In the genomic region with DNA sequence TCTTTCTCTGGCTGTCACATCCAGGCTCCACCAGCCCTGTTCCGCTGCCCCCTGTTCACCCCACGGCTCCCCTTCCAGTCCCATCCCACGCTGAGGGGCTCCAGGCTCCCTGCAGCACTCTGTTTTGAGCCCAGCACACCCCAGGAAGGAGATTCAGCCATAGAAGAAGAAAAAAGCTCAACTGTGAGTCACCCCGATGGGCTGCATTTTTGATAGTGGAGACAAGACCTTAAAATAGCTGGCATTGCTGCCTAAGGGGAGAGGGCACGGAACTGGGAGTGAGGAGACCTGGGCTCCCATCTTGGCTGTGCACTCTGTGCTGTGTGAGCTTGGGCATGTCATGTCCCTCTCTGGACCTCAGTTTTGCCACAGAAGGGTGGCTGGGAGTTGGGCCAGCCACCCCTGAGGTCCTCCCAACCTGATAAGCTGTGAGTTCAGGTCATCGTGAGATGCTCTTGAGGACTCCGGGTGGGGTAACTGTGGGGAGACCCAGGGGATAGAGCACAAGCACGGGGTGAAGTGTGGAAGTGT, we compare ENCODE assay signal across 1 cellular context.
TF ChIP-seq lines count a peak whose summit lies in the region.

No MANE protein-coding gene starts in this region.

TF ChIP-seq in SK-N-SH treated with all-trans-retinoic acid at 6 μM for 48 hours, 23 proteins besides CTCF, POLR2A, EP300 and RAD21 (continued from another document):
- TF ChIP-seq, protein P1, sequence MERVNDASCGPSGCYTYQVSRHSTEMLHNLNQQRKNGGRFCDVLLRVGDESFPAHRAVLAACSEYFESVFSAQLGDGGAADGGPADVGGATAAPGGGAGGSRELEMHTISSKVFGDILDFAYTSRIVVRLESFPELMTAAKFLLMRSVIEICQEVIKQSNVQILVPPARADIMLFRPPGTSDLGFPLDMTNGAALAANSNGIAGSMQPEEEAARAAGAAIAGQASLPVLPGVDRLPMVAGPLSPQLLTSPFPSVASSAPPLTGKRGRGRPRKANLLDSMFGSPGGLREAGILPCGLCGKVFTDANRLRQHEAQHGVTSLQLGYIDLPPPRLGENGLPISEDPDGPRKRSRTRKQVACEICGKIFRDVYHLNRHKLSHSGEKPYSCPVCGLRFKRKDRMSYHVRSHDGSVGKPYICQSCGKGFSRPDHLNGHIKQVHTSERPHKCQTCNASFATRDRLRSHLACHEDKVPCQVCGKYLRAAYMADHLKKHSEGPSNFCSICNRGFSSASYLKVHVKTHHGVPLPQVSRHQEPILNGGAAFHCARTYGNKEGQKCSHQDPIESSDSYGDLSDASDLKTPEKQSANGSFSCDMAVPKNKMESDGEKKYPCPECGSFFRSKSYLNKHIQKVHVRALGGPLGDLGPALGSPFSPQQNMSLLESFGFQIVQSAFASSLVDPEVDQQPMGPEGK (CRISPR knock-in tag; IDR thresholded peaks at IDR 0.05; ENCODE audit: borderline replicate concordance) = no peak
- TF ChIP-seq ARNTL (CRISPR knock-in tag; IDR thresholded peaks at IDR 0.05; ENCODE audit: borderline replicate concordance, low read depth) (no peak), ZC3H10 (CRISPR knock-in tag; IDR thresholded peaks at IDR 0.05) (no peak)
- TF ChIP-seq, protein P2, sequence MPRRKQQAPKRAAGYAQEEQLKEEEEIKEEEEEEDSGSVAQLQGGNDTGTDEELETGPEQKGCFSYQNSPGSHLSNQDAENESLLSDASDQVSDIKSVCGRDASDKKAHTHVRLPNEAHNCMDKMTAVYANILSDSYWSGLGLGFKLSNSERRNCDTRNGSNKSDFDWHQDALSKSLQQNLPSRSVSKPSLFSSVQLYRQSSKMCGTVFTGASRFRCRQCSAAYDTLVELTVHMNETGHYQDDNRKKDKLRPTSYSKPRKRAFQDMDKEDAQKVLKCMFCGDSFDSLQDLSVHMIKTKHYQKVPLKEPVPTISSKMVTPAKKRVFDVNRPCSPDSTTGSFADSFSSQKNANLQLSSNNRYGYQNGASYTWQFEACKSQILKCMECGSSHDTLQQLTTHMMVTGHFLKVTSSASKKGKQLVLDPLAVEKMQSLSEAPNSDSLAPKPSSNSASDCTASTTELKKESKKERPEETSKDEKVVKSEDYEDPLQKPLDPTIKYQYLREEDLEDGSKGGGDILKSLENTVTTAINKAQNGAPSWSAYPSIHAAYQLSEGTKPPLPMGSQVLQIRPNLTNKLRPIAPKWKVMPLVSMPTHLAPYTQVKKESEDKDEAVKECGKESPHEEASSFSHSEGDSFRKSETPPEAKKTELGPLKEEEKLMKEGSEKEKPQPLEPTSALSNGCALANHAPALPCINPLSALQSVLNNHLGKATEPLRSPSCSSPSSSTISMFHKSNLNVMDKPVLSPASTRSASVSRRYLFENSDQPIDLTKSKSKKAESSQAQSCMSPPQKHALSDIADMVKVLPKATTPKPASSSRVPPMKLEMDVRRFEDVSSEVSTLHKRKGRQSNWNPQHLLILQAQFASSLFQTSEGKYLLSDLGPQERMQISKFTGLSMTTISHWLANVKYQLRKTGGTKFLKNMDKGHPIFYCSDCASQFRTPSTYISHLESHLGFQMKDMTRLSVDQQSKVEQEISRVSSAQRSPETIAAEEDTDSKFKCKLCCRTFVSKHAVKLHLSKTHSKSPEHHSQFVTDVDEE (CRISPR knock-in tag; IDR thresholded peaks at IDR 0.05) = no peak
TF ChIP-seq in SK-N-SH treated with all-trans-retinoic acid at 6 μM for 48 hours: peak in this region for 0.
